In genomic region chrX:24019448-24019847, GRCh38 we compare ENCODE assay signal across 18 cellular contexts. TPM values are rescaled to one million over a fixed set of nuclear protein-coding genes. Genes with fewer than 3 reads are reported as not detected.
DNase-seq lines count a peak whose midpoint lies in the region; ATAC-seq and TF ChIP-seq lines count a peak whose summit lies in the region.
"Had no signal": no experiment of that assay in that cellular context is flagged by ENCODE, and none has a peak within 500 bp of the region (broad histone marks: within the 10 kb centered on the region; RNA-seq: fewer than 3 reads in every experiment).

No MANE protein-coding gene starts in this region.

- no peaks in the 10 kb centered on the region for H3K36me3 ChIP-seq in naive thymus-derived CD4-positive, alpha-beta T cell (ENCODE audit: control insufficient read depth in 2 of 3, insufficient read depth in 3 of 3, low read length in 3 of 3)
- H3K36me3 ChIP-seq: upper lobe of right lung had no signal

- TF ChIP-seq CTCF in GM12865 (IDR thresholded peaks at IDR 0.05; ENCODE audit: insufficient read depth, low read depth, low read length, missing control alignments), result no peak
- no peak for TF ChIP-seq CTCF in activated CD8-positive, alpha-beta T cell treated with anti-CD3 and anti-CD28 coated beads for 36 hours (IDR thresholded peaks at IDR 0.05)

- H3K27me3 ChIP-seq in naive thymus-derived CD4-positive, alpha-beta T cell (ENCODE audit: control insufficient read depth in 2 of 2, insufficient read depth in 2 of 2, low read length in 2 of 2), result no peaks in the 10 kb centered on the region
- H3K27me3 ChIP-seq: foreskin keratinocyte, upper lobe of right lung had no signal

- H3K27ac Mint-ChIP-seq in activated T-cell treated with anti-CD3 and anti-CD28 coated beads, Interleukin-2, amount 50 U/mL, for 24 hours, result peak overlapping the region; percentile 59
- no peak overlapping the region for H3K27ac Mint-ChIP-seq in activated CD8-positive, alpha-beta T cell treated with anti-CD3 and anti-CD28 coated beads for 36 hours
- H3K27ac Mint-ChIP-seq in naive thymus-derived CD4-positive, alpha-beta T cell, result peak overlapping the region in 5 of 9 donors; percentile 12 to 71 (median 43)

- intact Hi-C loops in activated CD8-positive, alpha-beta T cell treated with anti-CD3 and anti-CD28 coated beads for 36 hours (cut with micrococcal nuclease), result no loop called here
- intact Hi-C loops in naive thymus-derived CD4-positive, alpha-beta T cell (cut with micrococcal nuclease), result no loop called here

- no peak overlapping the region for H3K27ac ChIP-seq in naive thymus-derived CD4-positive, alpha-beta T cell (ENCODE audit: low read depth, low read length)
- H3K27ac ChIP-seq: foreskin keratinocyte, upper lobe of right lung had no signal

- H3K4me3 Mint-ChIP-seq in activated T-cell treated with anti-CD3 and anti-CD28 coated beads, Interleukin-2, amount 50 U/mL, for 24 hours, result no peak overlapping the region
- H3K4me3 Mint-ChIP-seq in activated CD8-positive, alpha-beta T cell treated with anti-CD3 and anti-CD28 coated beads for 36 hours, result peak overlapping the region; percentile 18
- H3K4me3 Mint-ChIP-seq in naive thymus-derived CD4-positive, alpha-beta T cell, result peak overlapping the region in 2 of 10 donors; percentile 40 to 53

- H3K9me3 ChIP-seq in naive thymus-derived CD4-positive, alpha-beta T cell (ENCODE audit: control insufficient read depth in 2 of 3, low read length in 3 of 3), result no peaks in the 10 kb centered on the region
- H3K9me3 ChIP-seq: upper lobe of right lung had no signal

- CTCF ChIA-PET in activated CD8-positive, alpha-beta T cell treated with anti-CD3 and anti-CD28 coated beads for 36 hours (lab: Charles Lee), result no interaction called here
- CTCF ChIA-PET in naive thymus-derived CD4-positive, alpha-beta T cell (lab: Charles Lee), result no interaction called here

- POLR2A ChIA-PET in activated CD8-positive, alpha-beta T cell treated with anti-CD3 and anti-CD28 coated beads for 36 hours (lab: Charles Lee), result interaction anchor here (1.2 to 1.8 kb wide), 2 partner anchors 35 to 111 kb away, joined by 4 read pairs; partner anchors contain the start of genes APOO and CXorf58
- POLR2A ChIA-PET in naive thymus-derived CD4-positive, alpha-beta T cell (lab: Charles Lee), result interaction anchor here (0.9 kb wide), 1 partner anchor 66 kb away, joined by 3 read pairs; no protein-coding TSS in a partner anchor

- H3K36me3 Mint-ChIP-seq in activated T-cell treated with anti-CD3 and anti-CD28 coated beads, Interleukin-2, amount 50 U/mL, for 24 hours (ENCODE audit: low read depth), result peaks cover 40% of the 10 kb centered on the region
- H3K36me3 Mint-ChIP-seq in activated CD8-positive, alpha-beta T cell treated with anti-CD3 and anti-CD28 coated beads for 36 hours (ENCODE audit: low read depth), result peaks cover 21% of the 10 kb centered on the region
- H3K36me3 Mint-ChIP-seq in naive thymus-derived CD4-positive, alpha-beta T cell, result peaks cover 0 to 13% (median 6%) of the 10 kb centered on the region in 5 donors

- no peaks in the 10 kb centered on the region for H3K9me3 Mint-ChIP-seq in activated T-cell treated with anti-CD3 and anti-CD28 coated beads, Interleukin-2, amount 50 U/mL, for 24 hours
- H3K9me3 Mint-ChIP-seq in activated CD8-positive, alpha-beta T cell treated with anti-CD3 and anti-CD28 coated beads for 36 hours, result no peaks in the 10 kb centered on the region
- peaks cover 0 to 1% (median 0%) of the 10 kb centered on the region in 11 donors for H3K9me3 Mint-ChIP-seq in naive thymus-derived CD4-positive, alpha-beta T cell

- DNase-seq in activated T-cell treated with anti-CD3 and anti-CD28 coated beads, Interleukin-2, amount 50 U/mL, for 24 hours, result no peak
- no peak for DNase-seq in activated T-cell treated with anti-CD3 and anti-CD28 coated beads, Interleukin-2, amount 50 U/mL, for 1 hour
- DNase-seq in GM12865 (ENCODE audit: low read depth) (peak; percentile 31), SW 1271 (lab: John Stamatoyannopoulos, UW) (no peak)
- peak; percentile 7 for DNase-seq in activated CD8-positive, alpha-beta T cell treated with anti-CD3 and anti-CD28 coated beads for 36 hours
- no peak for DNase-seq in naive thymus-derived CD4-positive, alpha-beta T cell
- DNase-seq: activated CD4-positive, CD25-positive, alpha-beta regulatory T cell treated with anti-CD3 and anti-CD28 coated beads, Interleukin-2, amount 50 U/mL, for 72 hours; aorta; cortex of kidney; foreskin keratinocyte; midbrain; NCI-H1694 treated with DMSO at 0.1 percent for 48 hours; NCI-H510A; SIG-M5; T1000; upper lobe of right lung had no signal

- peaks cover 22% of the 10 kb centered on the region for H3K27me3 Mint-ChIP-seq in activated T-cell treated with anti-CD3 and anti-CD28 coated beads, Interleukin-2, amount 50 U/mL, for 24 hours
- H3K27me3 Mint-ChIP-seq in activated CD8-positive, alpha-beta T cell treated with anti-CD3 and anti-CD28 coated beads for 36 hours, result no peaks in the 10 kb centered on the region
- no peaks in the 10 kb centered on the region for H3K27me3 Mint-ChIP-seq in naive thymus-derived CD4-positive, alpha-beta T cell

- no peak for ATAC-seq in activated CD8-positive, alpha-beta T cell treated with anti-CD3 and anti-CD28 coated beads for 36 hours
- no peak for ATAC-seq in naive thymus-derived CD4-positive, alpha-beta T cell
- ATAC-seq in HG02623 (IDR thresholded peaks at IDR 0.05; ENCODE audit: unreplicated experiment), result no peak
- ATAC-seq in HG03432 (IDR thresholded peaks at IDR 0.05; ENCODE audit: unreplicated experiment), result no peak
- ATAC-seq: foreskin keratinocyte, upper lobe of right lung had no signal

- peaks cover 49% of the 10 kb centered on the region for H3K4me1 Mint-ChIP-seq in activated T-cell treated with anti-CD3 and anti-CD28 coated beads, Interleukin-2, amount 50 U/mL, for 24 hours (ENCODE audit: low read depth)
- H3K4me1 Mint-ChIP-seq in activated CD8-positive, alpha-beta T cell treated with anti-CD3 and anti-CD28 coated beads for 36 hours (ENCODE audit: low read depth), result peaks cover 41% of the 10 kb centered on the region
- peaks cover 7 to 51% (median 48%) of the 10 kb centered on the region in 7 donors for H3K4me1 Mint-ChIP-seq in naive thymus-derived CD4-positive, alpha-beta T cell

- peaks cover 0 to 3% of the 10 kb centered on the region in 2 donors for H3K4me1 ChIP-seq in naive thymus-derived CD4-positive, alpha-beta T cell (ENCODE audit: control insufficient read depth in 2 of 2, insufficient read depth in 2 of 2, low read length in 2 of 2)
- H3K4me1 ChIP-seq: foreskin keratinocyte, upper lobe of right lung had no signal

- H3K4me3 ChIP-seq in GM12865 (ENCODE audit: low read depth, low read length), result no peak overlapping the region
- H3K4me3 ChIP-seq in naive thymus-derived CD4-positive, alpha-beta T cell (ENCODE audit: low read length), result no peak overlapping the region
- H3K4me3 ChIP-seq: upper lobe of right lung had no signal

RNA-seq across cellular contexts. Expression of gene KLHL15, which starts 7.5 kb away (rescaled TPM):
- 10 to 100 TPM; 13.1 to 14.0 TPM for total RNA-seq in activated CD8-positive, alpha-beta T cell treated with anti-CD3 and anti-CD28 coated beads for 36 hours
- 10 to 100 TPM in 3 of 5 experiments, 1 to 10 TPM in 2; 9.4 to 20.9 (median 10.5) TPM for total RNA-seq in naive thymus-derived CD4-positive, alpha-beta T cell
- 1 to 10 TPM; 2.1 TPM for polyA plus RNA-seq in naive thymus-derived CD4-positive, alpha-beta T cell

RNA-seq across cellular contexts. Expression of gene EIF2S3, which starts 35.3 kb away (rescaled TPM):
- 100 to 1,000 TPM; 350 to 366 TPM for total RNA-seq in activated CD8-positive, alpha-beta T cell treated with anti-CD3 and anti-CD28 coated beads for 36 hours
- total RNA-seq in naive thymus-derived CD4-positive, alpha-beta T cell, result 100 to 1,000 TPM; 174 to 270 (median 226) TPM
- polyA plus RNA-seq in naive thymus-derived CD4-positive, alpha-beta T cell, result 100 to 1,000 TPM; 125 to 126 TPM

Comparison
In these comparisons a context has a peak if more than half of its experiments do, and no peak if none do; other contexts are left out.
1. DNase-seq: peak in GM12865 (single experiment) and activated CD8-positive, alpha-beta T cell treated with anti-CD3 and anti-CD28 coated beads for 36 hours (single experiment); none in activated T-cell treated with anti-CD3 and anti-CD28 coated beads, Interleukin-2, amount 50 U/mL, for 24 hours (single experiment), activated T-cell treated with anti-CD3 and anti-CD28 coated beads, Interleukin-2, amount 50 U/mL, for 1 hour (single experiment), naive thymus-derived CD4-positive, alpha-beta T cell (0 of 9) and SW 1271 (0 of 2).